Comparison of ENCODE assay signal across 1 cellular context in the genomic region with DNA sequence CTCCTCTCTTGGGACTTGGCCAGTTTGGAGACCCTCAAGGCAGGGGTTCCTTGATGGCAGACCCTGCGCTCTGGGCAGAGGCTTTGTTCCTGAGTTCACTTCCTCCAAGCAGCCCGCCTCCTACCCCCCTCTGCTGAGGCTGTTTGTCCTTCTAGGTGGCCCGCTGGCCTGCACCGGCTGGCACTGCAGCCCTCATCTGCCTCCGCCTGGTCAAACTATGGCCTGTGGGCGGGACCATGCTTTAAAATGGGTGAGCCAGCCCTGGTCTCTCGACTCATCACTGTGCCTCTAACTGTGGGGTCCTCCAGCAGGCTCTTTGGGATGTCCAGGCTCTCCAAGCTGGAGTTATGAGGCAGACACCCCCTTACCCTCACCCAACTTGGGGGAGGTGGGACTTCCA.
TF ChIP-seq lines count a peak whose summit lies in the region.

No MANE protein-coding gene starts in this region.

TF ChIP-seq in GM23338, 12 proteins besides CTCF, POLR2A, EP300 and RAD21 (continued from another document):
- TF ChIP-seq NANOG (IDR thresholded peaks at IDR 0.05; ENCODE audit: borderline replicate concordance): no peak
TF ChIP-seq in GM23338: peak in this region for 0.
